Comparison of ENCODE assay signal across 1 cellular context in the genomic region with DNA sequence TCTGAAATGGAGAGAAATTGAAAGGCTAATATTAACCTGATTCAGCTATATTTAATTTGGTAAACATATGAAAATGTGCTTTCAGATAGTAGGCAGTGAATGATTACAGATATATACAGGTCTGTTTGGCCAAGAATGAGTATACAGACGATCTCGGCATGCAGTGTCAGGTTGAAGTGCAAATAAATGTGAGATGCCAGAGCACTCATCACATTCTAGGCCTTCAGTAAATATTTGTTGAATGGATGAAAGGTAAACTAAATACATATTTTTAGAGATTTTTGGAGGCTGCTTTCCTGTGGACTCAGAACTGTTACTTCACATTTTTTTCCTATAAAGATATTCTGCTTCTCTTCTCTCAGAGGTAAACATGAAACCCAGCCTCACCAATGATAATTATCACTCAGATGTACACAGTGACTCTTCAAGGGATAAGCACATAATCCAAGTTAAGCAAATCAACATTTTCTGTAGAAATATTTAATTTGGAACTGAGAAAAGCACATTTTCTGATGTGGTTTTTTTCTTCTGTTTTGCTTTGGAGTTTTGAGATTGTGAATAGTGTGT.
TF ChIP-seq lines count a peak whose summit lies in the region.

No MANE protein-coding gene starts in this region.

TF ChIP-seq in SK-N-SH treated with all-trans-retinoic acid at 6 μM for 48 hours, 23 proteins besides CTCF, POLR2A, EP300 and RAD21 (continued from another document):
- TF ChIP-seq, protein P1, sequence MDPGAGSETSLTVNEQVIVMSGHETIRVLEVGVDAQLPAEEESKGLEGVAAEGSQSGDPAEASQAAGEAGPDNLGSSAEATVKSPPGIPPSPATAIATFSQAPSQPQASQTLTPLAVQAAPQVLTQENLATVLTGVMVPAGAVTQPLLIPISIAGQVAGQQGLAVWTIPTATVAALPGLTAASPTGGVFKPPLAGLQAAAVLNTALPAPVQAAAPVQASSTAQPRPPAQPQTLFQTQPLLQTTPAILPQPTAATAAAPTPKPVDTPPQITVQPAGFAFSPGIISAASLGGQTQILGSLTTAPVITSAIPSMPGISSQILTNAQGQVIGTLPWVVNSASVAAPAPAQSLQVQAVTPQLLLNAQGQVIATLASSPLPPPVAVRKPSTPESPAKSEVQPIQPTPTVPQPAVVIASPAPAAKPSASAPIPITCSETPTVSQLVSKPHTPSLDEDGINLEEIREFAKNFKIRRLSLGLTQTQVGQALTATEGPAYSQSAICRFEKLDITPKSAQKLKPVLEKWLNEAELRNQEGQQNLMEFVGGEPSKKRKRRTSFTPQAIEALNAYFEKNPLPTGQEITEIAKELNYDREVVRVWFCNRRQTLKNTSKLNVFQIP (CRISPR knock-in tag; IDR thresholded peaks at IDR 0.05; ENCODE audit: borderline replicate concordance, low read depth), result no peak
- TF ChIP-seq ZC3H10 (CRISPR knock-in tag; IDR thresholded peaks at IDR 0.05) (no peak), ZFP3 (CRISPR knock-in tag; IDR thresholded peaks at IDR 0.05) (no peak), ESRRG (CRISPR knock-in tag; IDR thresholded peaks at IDR 0.05) (no peak), GLIS3 (CRISPR knock-in tag; IDR thresholded peaks at IDR 0.05) (no peak), ARNTL (CRISPR knock-in tag; IDR thresholded peaks at IDR 0.05; ENCODE audit: borderline replicate concordance, low read depth) (no peak), TCF4 (CRISPR knock-in tag; IDR thresholded peaks at IDR 0.05; ENCODE audit: borderline replicate concordance) (no peak), BACH2 (CRISPR knock-in tag; IDR thresholded peaks at IDR 0.05; ENCODE audit: borderline replicate concordance) (no peak), SNAI2 (CRISPR knock-in tag; IDR thresholded peaks at IDR 0.05) (no peak), TOX (CRISPR knock-in tag; IDR thresholded peaks at IDR 0.05; ENCODE audit: borderline replicate concordance) (no peak)
- TF ChIP-seq, protein P2, sequence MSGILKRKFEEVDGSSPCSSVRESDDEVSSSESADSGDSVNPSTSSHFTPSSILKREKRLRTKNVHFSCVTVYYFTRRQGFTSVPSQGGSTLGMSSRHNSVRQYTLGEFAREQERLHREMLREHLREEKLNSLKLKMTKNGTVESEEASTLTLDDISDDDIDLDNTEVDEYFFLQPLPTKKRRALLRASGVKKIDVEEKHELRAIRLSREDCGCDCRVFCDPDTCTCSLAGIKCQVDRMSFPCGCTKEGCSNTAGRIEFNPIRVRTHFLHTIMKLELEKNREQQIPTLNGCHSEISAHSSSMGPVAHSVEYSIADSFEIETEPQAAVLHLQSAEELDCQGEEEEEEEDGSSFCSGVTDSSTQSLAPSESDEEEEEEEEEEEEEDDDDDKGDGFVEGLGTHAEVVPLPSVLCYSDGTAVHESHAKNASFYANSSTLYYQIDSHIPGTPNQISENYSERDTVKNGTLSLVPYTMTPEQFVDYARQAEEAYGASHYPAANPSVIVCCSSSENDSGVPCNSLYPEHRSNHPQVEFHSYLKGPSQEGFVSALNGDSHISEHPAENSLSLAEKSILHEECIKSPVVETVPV (CRISPR knock-in tag; IDR thresholded peaks at IDR 0.05), result no peak
- TF ChIP-seq, protein P3, sequence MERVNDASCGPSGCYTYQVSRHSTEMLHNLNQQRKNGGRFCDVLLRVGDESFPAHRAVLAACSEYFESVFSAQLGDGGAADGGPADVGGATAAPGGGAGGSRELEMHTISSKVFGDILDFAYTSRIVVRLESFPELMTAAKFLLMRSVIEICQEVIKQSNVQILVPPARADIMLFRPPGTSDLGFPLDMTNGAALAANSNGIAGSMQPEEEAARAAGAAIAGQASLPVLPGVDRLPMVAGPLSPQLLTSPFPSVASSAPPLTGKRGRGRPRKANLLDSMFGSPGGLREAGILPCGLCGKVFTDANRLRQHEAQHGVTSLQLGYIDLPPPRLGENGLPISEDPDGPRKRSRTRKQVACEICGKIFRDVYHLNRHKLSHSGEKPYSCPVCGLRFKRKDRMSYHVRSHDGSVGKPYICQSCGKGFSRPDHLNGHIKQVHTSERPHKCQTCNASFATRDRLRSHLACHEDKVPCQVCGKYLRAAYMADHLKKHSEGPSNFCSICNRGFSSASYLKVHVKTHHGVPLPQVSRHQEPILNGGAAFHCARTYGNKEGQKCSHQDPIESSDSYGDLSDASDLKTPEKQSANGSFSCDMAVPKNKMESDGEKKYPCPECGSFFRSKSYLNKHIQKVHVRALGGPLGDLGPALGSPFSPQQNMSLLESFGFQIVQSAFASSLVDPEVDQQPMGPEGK (CRISPR knock-in tag; IDR thresholded peaks at IDR 0.05; ENCODE audit: borderline replicate concordance), result no peak
